In genomic region chr2:113253453-113253852, GRCh38 we compare ENCODE assay signal across 27 cellular contexts. TPM values are rescaled to one million over a fixed set of nuclear protein-coding genes. Genes with fewer than 3 reads are reported as not detected.
DNase-seq lines count a peak whose midpoint lies in the region; ATAC-seq, FAIRE-seq and TF ChIP-seq lines count a peak whose summit lies in the region.
"Had no signal": no experiment of that assay in that cellular context is flagged by ENCODE, and none has a peak within 500 bp of the region (broad histone marks: within the 10 kb centered on the region; RNA-seq: fewer than 3 reads in every experiment).

No MANE protein-coding gene starts in this region.

- peaks cover 55% of the 10 kb centered on the region for H3K4me1 Mint-ChIP-seq in central memory CD8-positive, alpha-beta T cell

- no peak overlapping the region for H3K4me3 ChIP-seq in A549
- no peak overlapping the region for H3K4me3 ChIP-seq in NB4 (ENCODE audit: low read depth, low read length)
- H3K4me3 ChIP-seq: dorsolateral prefrontal cortex, lower lobe of right lung, SJSA1 had no signal

- peak; percentile 9 for DNase-seq in NCI-H2171 treated with DMSO at 0.1 percent for 48 hours (lab: John Stamatoyannopoulos, UW)
- DNase-seq in NCI-H2171 (lab: John Stamatoyannopoulos, UW) = no peak
- DNase-seq in A549 (ENCODE audit: low read depth in 1 of 2, low spot score in 1 of 2) = no peak
- peak; percentile 46 for DNase-seq in NB4 (ENCODE audit: low read depth)
- no peak for DNase-seq in central memory CD8-positive, alpha-beta T cell (ENCODE audit: low spot score in 2 of 2)
- no peak for DNase-seq in GOT3 (lab: John Stamatoyannopoulos, UW)
- DNase-seq in cerebellum (ENCODE audit: low spot score) = no peak
- DNase-seq in mesenteric fat pad (ENCODE audit: low spot score) = no peak
- DNase-seq: activated CD4-positive, alpha-beta T cell treated with anti-CD3 and anti-CD28 coated beads, Interleukin-2, amount 50 U/mL, for 4 hours; activated T-cell treated with anti-CD3 and anti-CD28 coated beads for 4 hours; central memory CD4-positive, alpha-beta T cell; DMS53; dorsolateral prefrontal cortex; GF-D8; kidney glomerular epithelial cell; lower lobe of right lung; NCI-H1694; NCI-H69; occipital lobe; WERI-Rb-1 had no signal

- WGBS in A549 (ENCODE audit: missing lambda C conversion rate) = 66% methylated on average over 4 of the region's 4 CpGs

- H3K27ac ChIP-seq in A549 = peak overlapping the region; percentile 35 to 98; a peak in 2 of 6 replicates
- H3K27ac ChIP-seq: 22Rv1, dorsolateral prefrontal cortex, lower lobe of right lung, SJSA1, WERI-Rb-1 had no signal

- no peak overlapping the region for H3K4me2 ChIP-seq in A549

- TF ChIP-seq POLR2A in A549 (IDR thresholded peaks at IDR 0.05; ENCODE audit: low read length) = no peak
- no peak for TF ChIP-seq POLR2A in NB4 (IDR thresholded peaks at IDR 0.05; ENCODE audit: extremely low read depth, insufficient read length)

- TF ChIP-seq RAD21 in A549 (conservative IDR thresholded peaks at IDR 0.05 in 1 of 2, IDR thresholded peaks at IDR 0.05 in 1 of 2) = no peak

- TF ChIP-seq EP300 in A549 (IDR thresholded peaks at IDR 0.05) = no peak

- no peaks in the 10 kb centered on the region for H3K9me3 ChIP-seq in A549
- H3K9me3 ChIP-seq: lower lobe of right lung, SJSA1 had no signal

- no peaks in the 10 kb centered on the region for H3K9me3 Mint-ChIP-seq in central memory CD8-positive, alpha-beta T cell
- H3K9me3 Mint-ChIP-seq: type B pancreatic cell had no signal

- POLR2A ChIA-PET in A549 (lab: Yijun Ruan, JAX) = no interaction called here

- H3K4me1 ChIP-seq in A549 = peaks cover 24% of the 10 kb centered on the region

- H3K27me3 Mint-ChIP-seq in central memory CD8-positive, alpha-beta T cell = no peaks in the 10 kb centered on the region

- peaks cover 2% of the 10 kb centered on the region for H3K36me3 Mint-ChIP-seq in central memory CD8-positive, alpha-beta T cell (ENCODE audit: insufficient read depth)
- H3K36me3 Mint-ChIP-seq: type B pancreatic cell had no signal

- no peak for FAIRE-seq in A549 (lab: Jason Lieb, UNC)
- FAIRE-seq: astrocyte, endothelial cell of umbilical vein, H54, RCC 7860 had no signal

- peak overlapping the region; percentile 37 for H3K4me3 Mint-ChIP-seq in central memory CD8-positive, alpha-beta T cell
- H3K4me3 Mint-ChIP-seq: type B pancreatic cell had no signal

- CTCF ChIA-PET in A549 (lab: Yijun Ruan, JAX) = interaction anchor here (0.9 to 7.1 kb wide), 8 partner anchors 8 to 136 kb away, joined by 3 to 31 read pairs (median 10); no protein-coding TSS in a partner anchor

- TF ChIP-seq CTCF in A549 (IDR thresholded peaks at IDR 0.05) (no peak), NB4 (IDR thresholded peaks at IDR 0.05; ENCODE audit: low read depth, low read length) (no peak)

- H3K27ac Mint-ChIP-seq in central memory CD8-positive, alpha-beta T cell (ENCODE audit: low read depth) = peak overlapping the region; percentile 59
- H3K27ac Mint-ChIP-seq: type B pancreatic cell had no signal

- no peak for ATAC-seq in A549
- no peak for ATAC-seq in central memory CD8-positive, alpha-beta T cell (replicated peaks; ENCODE audit: extremely low read depth, poor library complexity, severe bottlenecking)
- ATAC-seq: lower lobe of right lung had no signal

TF ChIP-seq in A549, 52 proteins besides CTCF, POLR2A, EP300 and RAD21:
- TF ChIP-seq CBX2 (IDR thresholded peaks at IDR 0.05; ENCODE audit: borderline replicate concordance, low read depth) (no peak), ZNF302 (CRISPR knock-in tag; IDR thresholded peaks at IDR 0.05) (no peak), CHD4 (IDR thresholded peaks at IDR 0.05; ENCODE audit: borderline replicate concordance) (no peak), EHMT2 (IDR thresholded peaks at IDR 0.05; ENCODE audit: low read depth) (no peak), E2F6 (IDR thresholded peaks at IDR 0.05; ENCODE audit: borderline replicate concordance, low read depth) (no peak), NPAS2 (CRISPR knock-in tag; IDR thresholded peaks at IDR 0.05; ENCODE audit: borderline replicate concordance) (no peak), HES2 (IDR thresholded peaks at IDR 0.05) (no peak), RCOR1 (IDR thresholded peaks at IDR 0.05; ENCODE audit: low read depth, low read length) (no peak), TP53 (CRISPR knock-in tag; IDR thresholded peaks at IDR 0.05) (no peak), ESRRA (IDR thresholded peaks at IDR 0.05; ENCODE audit: borderline replicate concordance, low read length) (no peak)

RNA-seq across cellular contexts. Expression of gene PAX8, which starts 25.3 kb away (rescaled TPM):
- polyA plus RNA-seq in A549 (2011; rRNA removed) (0.71 and 1.0 TPM in 2 replicates), A549 (2017; fragmentation: RNase III; extraction: RNeasy Plus Mini Kit Qiagen cat#74134 plus additional on column Dnase treatment) (0.81 to 1.7 TPM (median 1.5 TPM) in 3 replicates)
- 0.54 and 0.66 TPM in 2 replicates for polyA plus RNA-seq in A549 (2012; cell fraction: cytosol; rRNA removed)
- 0.40 and 0.91 TPM in 2 replicates for polyA plus RNA-seq in A549 (2012; cell fraction: nucleus; rRNA removed)
- polyA minus RNA-seq in A549 (2011; rRNA and poly(A)+ RNA removed) = 1.0 and 1.7 TPM in 2 replicates
- total RNA-seq in cerebellum (not detected), mesenteric fat pad (5.3 TPM)
- total RNA-seq: occipital lobe, SJSA1 had no signal

Comparison
In these comparisons a context has a peak if more than half of its experiments do, and no peak if none do; other contexts are left out.
1. DNase-seq: peak in NCI-H2171 treated with DMSO at 0.1 percent for 48 hours (single experiment) and NB4 (single experiment); none in NCI-H2171 (single experiment), A549 (0 of 2), central memory CD8-positive, alpha-beta T cell (0 of 2), GOT3 (single experiment), cerebellum (single experiment) and mesenteric fat pad (single experiment).